Comparison of ENCODE assay signal across 3 cellular contexts in genomic region chr20:5426026-5426425, GRCh38.
"Had no signal": no experiment of that assay in that cellular context is flagged by ENCODE, and none has a peak within 500 bp of the region (broad histone marks: within the 10 kb centered on the region; RNA-seq: fewer than 3 reads in every experiment).

No MANE protein-coding gene starts in this region.

- DNase-seq: GDM1, GF-D8 had no signal

- H3K4me3 ChIP-seq: GM12878 had no signal
